In genomic region chr1:180397190-180397589, GRCh38 we compare ENCODE assay signal across 18 cellular contexts.
DNase-seq lines count a peak whose midpoint lies in the region; ATAC-seq and FAIRE-seq lines count a peak whose summit lies in the region.
"Had no signal": no experiment of that assay in that cellular context is flagged by ENCODE, and none has a peak within 500 bp of the region (broad histone marks: within the 10 kb centered on the region; RNA-seq: fewer than 3 reads in every experiment).

No MANE protein-coding gene starts in this region.

- H3K36me3 Mint-ChIP-seq in T-cell: peaks cover 59% of the 10 kb centered on the region

- no peak overlapping the region for H3K27ac ChIP-seq in small intestine (ENCODE audit: low read depth in 1 of 2, low read length in 1 of 2)
- H3K27ac ChIP-seq: SJSA1 had no signal

- no peaks in the 10 kb centered on the region for H3K36me3 ChIP-seq in small intestine (ENCODE audit: control insufficient read depth in 2 of 2, insufficient read depth in 2 of 2, low read length in 2 of 2)

- ATAC-seq in T-cell (replicated peaks in 1 of 4) (no peak), GM18868 (IDR thresholded peaks at IDR 0.05; ENCODE audit: unreplicated experiment) (no peak), GM19324 (IDR thresholded peaks at IDR 0.05; ENCODE audit: low FRiP score, unreplicated experiment) (no peak)

- no peak overlapping the region for H3K4me3 ChIP-seq in small intestine (ENCODE audit: low read depth in 1 of 2, low read length in 2 of 2)
- H3K4me3 ChIP-seq: SJSA1 had no signal

- FAIRE-seq in TTC549 (lab: Jason Lieb, UNC) (peak; percentile 63), small intestine (lab: Jason Lieb, UNC) (no peak)
- FAIRE-seq: G401.6, GM12892 had no signal

- CTCF ChIA-PET in T-cell (lab: Charles Lee): no interaction called here

- H3K4me1 ChIP-seq in small intestine (ENCODE audit: control insufficient read depth in 2 of 2, insufficient read depth in 1 of 2, low read depth in 1 of 2, low read length in 1 of 2): no peaks in the 10 kb centered on the region
- H3K4me1 ChIP-seq: SJSA1 had no signal

- no peaks in the 10 kb centered on the region for H3K27me3 Mint-ChIP-seq in T-cell
- H3K27me3 Mint-ChIP-seq: CD4-positive, alpha-beta memory T cell had no signal

- DNase-seq in GF-D8 (lab: John Stamatoyannopoulos, UW) (peak; percentile 82), NOMO-1 (lab: John Stamatoyannopoulos, UW; ENCODE audit: unreplicated experiment in 2 of 2) (peak; percentile 84 to 94), small intestine (peak; percentile 5), T-cell (no peak)
- DNase-seq: CD4-positive, alpha-beta memory T cell; DMS79 treated with DMSO at 0.1 percent for 48 hours; GOT3; Kasumi-1; NCI-H1048; NCI-H2171 treated with DMSO at 0.1 percent for 48 hours; NCI-H82; RPMI8226 had no signal

- no peaks in the 10 kb centered on the region for H3K9me3 ChIP-seq in small intestine (ENCODE audit: control insufficient read depth, low read depth)
- H3K9me3 ChIP-seq: SJSA1 had no signal

- WGBS in small intestine, 3 donors: 70 to 73% (median 72%) methylated on average over 5 of the region's 5 CpGs

- H3K4me1 Mint-ChIP-seq in T-cell: peaks cover 6 to 10% (median 6%) of the 10 kb centered on the region in 3 donors

- POLR2A ChIA-PET in T-cell (lab: Charles Lee): no interaction called here

- H3K27me3 ChIP-seq in small intestine (ENCODE audit: control insufficient read depth in 2 of 2, insufficient read depth in 2 of 2, low read length in 2 of 2): no peaks in the 10 kb centered on the region
- H3K27me3 ChIP-seq: SJSA1 had no signal

- H3K4me3 Mint-ChIP-seq in T-cell: no peak overlapping the region
- H3K4me3 Mint-ChIP-seq: CD4-positive, alpha-beta memory T cell had no signal

- H3K9me3 Mint-ChIP-seq in T-cell: peaks cover 8 to 32% (median 14%) of the 10 kb centered on the region in 3 donors

- H3K27ac Mint-ChIP-seq in T-cell: no peak overlapping the region
- H3K27ac Mint-ChIP-seq: CD4-positive, alpha-beta memory T cell had no signal

Comparison
In these comparisons a context has a peak if more than half of its experiments do, and no peak if none do; other contexts are left out.
1. DNase-seq: peak in GF-D8 (single experiment), NOMO-1 (2 of 2) and small intestine (single experiment); none in T-cell (0 of 34).